Comparison of ENCODE assay signal across 28 cellular contexts in the genomic region with DNA sequence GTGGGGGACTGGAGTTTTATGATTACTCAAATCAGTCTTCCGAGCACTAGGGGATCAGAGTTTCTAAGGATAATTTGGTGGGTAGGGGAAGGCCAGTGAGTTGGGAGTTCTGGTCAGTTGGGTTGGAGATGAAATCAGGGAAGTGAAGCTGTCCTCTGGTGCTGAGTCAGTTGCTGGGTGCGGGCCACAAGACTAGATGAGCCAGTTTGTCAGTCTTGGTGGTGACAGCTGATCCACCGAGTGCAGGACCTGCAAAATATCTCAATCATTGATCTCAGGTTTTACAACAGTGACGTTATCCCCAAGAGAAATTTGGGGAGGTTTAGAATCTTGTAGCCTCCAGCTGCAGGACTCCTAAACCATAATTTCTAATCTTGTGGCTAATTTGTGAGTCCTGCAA.
DNase-seq lines count a peak whose midpoint lies in the region; ATAC-seq, FAIRE-seq and TF ChIP-seq lines count a peak whose summit lies in the region.
"Had no signal": no experiment of that assay in that cellular context is flagged by ENCODE, and none has a peak within 500 bp of the region (broad histone marks: within the 10 kb centered on the region; RNA-seq: fewer than 3 reads in every experiment).

No MANE protein-coding gene starts in this region.

- H3K27ac Mint-ChIP-seq in naive thymus-derived CD4-positive, alpha-beta T cell, result no peak overlapping the region
- H3K27ac Mint-ChIP-seq: activated naive CD4-positive, alpha-beta T cell treated with anti-CD3 and anti-CD28 coated beads, Interleukin-2, amount 50 U/mL, for 72 hours; activated T-helper 2 cell treated with anti-CD3 and anti-CD28 coated beads, Interferon-gamma antibody, Interleukin-2, Interleukin-4, amounts not matched to agents 10 μg/mL and 5 μg/mL and 100 μg/mL, durations not matched to agents 14 hours and 24 hours and 36 hours; endodermal cell; mesothelial cell of epicardium; naive thymus-derived CD8-positive, alpha-beta T cell; T-cell had no signal

- peaks cover 0 to 12% (median 4%) of the 10 kb centered on the region in 5 donors for H3K27me3 Mint-ChIP-seq in naive thymus-derived CD4-positive, alpha-beta T cell

- intact Hi-C loops in naive thymus-derived CD4-positive, alpha-beta T cell (cut with micrococcal nuclease), result no loop called here

- H3K9me3 ChIP-seq in GM23248 (ENCODE audit: low read depth), result no peaks in the 10 kb centered on the region
- no peaks in the 10 kb centered on the region for H3K9me3 ChIP-seq in naive thymus-derived CD4-positive, alpha-beta T cell (ENCODE audit: control insufficient read depth in 2 of 3, low read length in 3 of 3)
- H3K9me3 ChIP-seq: SJSA1, tibial artery had no signal

- no peaks in the 10 kb centered on the region for H4K20me1 ChIP-seq in GM23248 (ENCODE audit: insufficient read depth)
- H4K20me1 ChIP-seq: BLaER1 had no signal

- peaks cover 18% of the 10 kb centered on the region for H3F3A ChIP-seq in GM23248 (ENCODE audit: insufficient read depth)

- no peaks in the 10 kb centered on the region for H3K79me2 ChIP-seq in GM23248 (ENCODE audit: insufficient read depth)

- H3K9ac ChIP-seq in GM23248, result no peak overlapping the region
- H3K9ac ChIP-seq: BLaER1 had no signal

- no peak overlapping the region for H3K4me3 Mint-ChIP-seq in naive thymus-derived CD4-positive, alpha-beta T cell
- H3K4me3 Mint-ChIP-seq: endodermal cell; mesothelial cell of epicardium; naive thymus-derived CD8-positive, alpha-beta T cell; T-cell had no signal

- H3K9me3 Mint-ChIP-seq in naive thymus-derived CD4-positive, alpha-beta T cell, result peaks cover 0 to 6% (median 0%) of the 10 kb centered on the region in 11 donors
- H3K9me3 Mint-ChIP-seq: activated naive CD4-positive, alpha-beta T cell treated with anti-CD3 and anti-CD28 coated beads, Interleukin-2, amount 50 U/mL, for 72 hours; activated T-helper 2 cell treated with anti-CD3 and anti-CD28 coated beads, Interferon-gamma antibody, Interleukin-2, Interleukin-4, amounts not matched to agents 10 μg/mL and 5 μg/mL and 100 μg/mL, durations not matched to agents 14 hours and 24 hours and 36 hours had no signal

- POLR2A ChIA-PET in naive thymus-derived CD4-positive, alpha-beta T cell (lab: Charles Lee), result no interaction called here

- CTCF ChIA-PET in naive thymus-derived CD4-positive, alpha-beta T cell (lab: Charles Lee), result interaction anchor here (0.7 kb wide), 1 partner anchor 39 kb away, joined by 3 read pairs; no protein-coding TSS in a partner anchor

- no peak overlapping the region for H2AFZ ChIP-seq in GM23248

- H3K4me1 Mint-ChIP-seq in naive thymus-derived CD4-positive, alpha-beta T cell, result peaks cover 0 to 3% (median 0%) of the 10 kb centered on the region in 7 donors
- H3K4me1 Mint-ChIP-seq: endodermal cell, T-cell had no signal

- no peak overlapping the region for H3K4me2 ChIP-seq in GM23248 (ENCODE audit: unreplicated experiment)
- H3K4me2 ChIP-seq: BLaER1, smooth muscle cell had no signal

- H3K27me3 ChIP-seq in GM23248 (replicated peaks; ENCODE audit: insufficient read depth), result no peaks in the 10 kb centered on the region
- H3K27me3 ChIP-seq in bronchial epithelial cell (ENCODE audit: control insufficient read depth, insufficient read depth, low read length), result no peaks in the 10 kb centered on the region
- H3K27me3 ChIP-seq in naive thymus-derived CD4-positive, alpha-beta T cell (ENCODE audit: control insufficient read depth in 2 of 2, insufficient read depth in 2 of 2, low read length in 2 of 2), result no peaks in the 10 kb centered on the region
- H3K27me3 ChIP-seq: BLaER1, cardiac muscle cell, SJSA1, tibial artery had no signal

- H3K4me3 ChIP-seq in GM23248 (no peak overlapping the region), bronchial epithelial cell (ENCODE audit: low read depth, low read length) (no peak overlapping the region)
- H3K4me3 ChIP-seq in naive thymus-derived CD4-positive, alpha-beta T cell (ENCODE audit: low read length), result no peak overlapping the region
- H3K4me3 ChIP-seq: BLaER1, cardiac muscle cell, SJSA1, smooth muscle cell, tibial artery had no signal

- no peak for TF ChIP-seq CTCF in bronchial epithelial cell (IDR thresholded peaks at IDR 0.05; ENCODE audit: insufficient read depth, low read length, severe bottlenecking)
- no peak for TF ChIP-seq CTCF in GM13977 (IDR thresholded peaks at IDR 0.05; ENCODE audit: extremely low read depth, insufficient read depth, missing control alignments)

- DNase-seq in Ammon's horn (ENCODE audit: low spot score) (peak; percentile 58), GM23248 (peak; percentile 16), bronchial epithelial cell (ENCODE audit: low read depth) (peak; percentile 4), frontal cortex (ENCODE audit: low spot score in 2 of 2) (no peak), GM13977 (ENCODE audit: low spot score) (no peak)
- DNase-seq in naive thymus-derived CD4-positive, alpha-beta T cell, result no peak
- DNase-seq: activated CD4-positive, alpha-beta T cell treated with anti-CD3 and anti-CD28 coated beads, Interleukin-2, amount 50 U/mL, for 48 hours; DND-41; endodermal cell; IMR-90; left ventricle myocardium superior; naive thymus-derived CD8-positive, alpha-beta T cell; NCI-H2029; NCI-H524 treated with DMSO at 0.1 percent for 48 hours; stimulated activated CD4-positive, alpha-beta T cell treated with anti-CD3 and anti-CD28 coated beads, Interleukin-1b, Interleukin-23, amount 100 ng/mL, for 48 hours; T-cell had no signal

- WGBS in GM23248 (ENCODE audit: low coverage in 1 of 2, low lambda C conversion rate in 2 of 2, missing lambda C conversion rate in 2 of 2), 2 experiments, result 39 to 46% methylated on average over 4 of the region's 4 CpGs

- H3K27ac ChIP-seq in GM23248, result no peak overlapping the region
- H3K27ac ChIP-seq in naive thymus-derived CD4-positive, alpha-beta T cell (ENCODE audit: low read depth, low read length), result no peak overlapping the region
- H3K27ac ChIP-seq: BLaER1, cardiac muscle cell, SJSA1, tibial artery had no signal

- no peaks in the 10 kb centered on the region for H3K36me3 Mint-ChIP-seq in naive thymus-derived CD4-positive, alpha-beta T cell
- H3K36me3 Mint-ChIP-seq: activated naive CD4-positive, alpha-beta T cell treated with anti-CD3 and anti-CD28 coated beads, Interleukin-2, amount 50 U/mL, for 72 hours; mesothelial cell of epicardium; naive thymus-derived CD8-positive, alpha-beta T cell; T-cell had no signal

- peaks cover 18% of the 10 kb centered on the region for H3K4me1 ChIP-seq in GM23248 (ENCODE audit: insufficient read depth)
- no peaks in the 10 kb centered on the region for H3K4me1 ChIP-seq in naive thymus-derived CD4-positive, alpha-beta T cell (ENCODE audit: control insufficient read depth in 2 of 2, insufficient read depth in 2 of 2, low read length in 2 of 2)
- H3K4me1 ChIP-seq: BLaER1 had no signal

- H3K36me3 ChIP-seq in GM23248 (ENCODE audit: low read depth) (no peaks in the 10 kb centered on the region), bronchial epithelial cell (ENCODE audit: control insufficient read depth, insufficient read depth, low read length) (no peaks in the 10 kb centered on the region)
- no peaks in the 10 kb centered on the region for H3K36me3 ChIP-seq in naive thymus-derived CD4-positive, alpha-beta T cell (ENCODE audit: control insufficient read depth in 2 of 3, insufficient read depth in 3 of 3, low read length in 3 of 3)
- H3K36me3 ChIP-seq: BLaER1, cardiac muscle cell, SJSA1, tibial artery had no signal

- FAIRE-seq in bronchial epithelial cell (lab: Jason Lieb, UNC), result no peak
- no peak for FAIRE-seq in frontal cortex (lab: Jason Lieb, UNC)
- FAIRE-seq: RCC 7860 had no signal

- ATAC-seq in naive thymus-derived CD4-positive, alpha-beta T cell, result peak; percentile 62
- no peak for ATAC-seq in HG03469 (IDR thresholded peaks at IDR 0.05; ENCODE audit: unreplicated experiment)
- ATAC-seq in HG02798 (IDR thresholded peaks at IDR 0.05; ENCODE audit: poor library complexity, unreplicated experiment), result no peak
- ATAC-seq: activated CD4-positive, CD25-positive, alpha-beta regulatory T cell treated with anti-CD3 and anti-CD28 coated beads, Interleukin-2, amount 50 U/mL, for 24 hours; activated naive CD4-positive, alpha-beta T cell treated with anti-CD3 and anti-CD28 coated beads, Interleukin-2, amount 50 U/mL, for 72 hours; left ventricle myocardium superior; naive thymus-derived CD8-positive, alpha-beta T cell; T-cell had no signal

- H3K9me2 ChIP-seq in GM23248 (ENCODE audit: insufficient read depth), result no peaks in the 10 kb centered on the region

- in situ Hi-C loops in GM23248 (cut with MboI), result no loop called here
- in situ Hi-C loops in GM13977 (cut with MboI; ENCODE audit: low pct_unique_long_range_greater_than_20kb, low sequenced_read_pairs, unreplicated experiment), result no loop called here

Comparison
In these comparisons a context has a peak if more than half of its experiments do, and no peak if none do; other contexts are left out.
1. DNase-seq: peak in Ammon's horn (single experiment), GM23248 (single experiment) and bronchial epithelial cell (single experiment); none in naive thymus-derived CD4-positive, alpha-beta T cell (0 of 9), frontal cortex (0 of 2) and GM13977 (single experiment).